ENCODE assay signal across 11 cellular contexts in the genomic region with DNA sequence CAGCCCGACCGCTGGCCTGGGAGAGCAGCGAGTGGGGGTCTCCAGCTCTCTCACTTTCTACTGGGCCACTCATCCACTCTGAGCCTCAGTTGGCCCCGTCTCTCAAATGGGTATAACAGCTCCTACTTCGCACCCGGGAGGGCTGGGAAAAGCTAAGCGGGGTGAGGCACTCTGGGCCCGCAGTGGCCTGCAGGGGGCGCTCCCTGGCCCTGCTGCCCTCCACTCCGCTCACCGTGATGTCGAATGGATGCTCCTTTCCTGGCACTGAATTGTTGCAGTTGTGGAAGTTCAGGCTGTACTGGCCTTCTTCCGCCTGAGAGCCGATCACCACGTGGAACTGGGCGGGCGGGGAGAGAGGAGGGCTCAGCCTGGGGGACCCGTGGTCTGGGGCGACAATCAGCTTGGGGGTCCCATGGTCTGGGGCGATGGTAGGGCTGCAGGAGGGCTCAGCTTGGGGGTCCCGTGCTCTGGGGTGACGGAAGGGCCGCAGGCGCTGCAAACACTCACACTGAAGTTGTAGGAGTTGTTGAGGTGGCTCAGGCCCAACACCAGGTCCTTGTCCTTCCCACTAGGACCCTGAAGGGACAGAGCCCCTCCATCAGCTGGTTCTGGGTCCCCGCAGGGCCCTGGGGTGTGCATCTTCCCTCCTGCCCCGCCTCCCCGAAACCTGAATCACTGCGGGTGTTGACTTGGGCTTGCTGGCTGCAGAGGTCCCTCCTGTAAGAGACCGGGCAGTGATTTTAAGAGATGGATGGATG. TPM values are rescaled to one million over a fixed set of nuclear protein-coding genes. Genes with fewer than 3 reads are reported as not detected.
A peak's percentile ranks its signal among the peaks of the same experiment; 100 is the strongest.
DNase-seq lines count a peak whose midpoint lies in the region; ATAC-seq, FAIRE-seq and TF ChIP-seq lines count a peak whose summit lies in the region.
"Had no signal": no experiment of that assay in that cellular context is flagged by ENCODE, and none has a peak within 500 bp of the region (broad histone marks: within the 10 kb centered on the region; RNA-seq: fewer than 3 reads in every experiment).

No MANE protein-coding gene starts in this region.

- H3K9me3 ChIP-seq in DND-41 (ENCODE audit: insufficient read depth, low read length, severe bottlenecking) = no peaks in the 10 kb centered on the region
- no peaks in the 10 kb centered on the region for H3K9me3 ChIP-seq in neural progenitor cell (ENCODE audit: low read depth)

- H3K27me3 Mint-ChIP-seq in neural progenitor cell (ENCODE audit: insufficient read depth, low read depth) = peaks cover 11% of the 10 kb centered on the region
- H3K27me3 Mint-ChIP-seq: naive B cell had no signal

- no peaks in the 10 kb centered on the region for H3K9me3 Mint-ChIP-seq in neural progenitor cell
- H3K9me3 Mint-ChIP-seq: naive B cell; T-helper 2 cell treated with Interferon-gamma antibody and Interleukin-4, amounts not matched to agents 5 μg/mL and 100 μg/mL, for 36 hours had no signal

- peaks cover 16% of the 10 kb centered on the region for H3F3A ChIP-seq in neural progenitor cell (ENCODE audit: low read depth)

- H3K4me3 Mint-ChIP-seq in neural progenitor cell = no peak overlapping the region
- H3K4me3 Mint-ChIP-seq: T-helper 2 cell treated with Interferon-gamma antibody and Interleukin-4, amounts not matched to agents 5 μg/mL and 100 μg/mL, for 36 hours had no signal

- H3K4me1 ChIP-seq in DND-41 (ENCODE audit: insufficient read depth, low read length) (peaks cover 27% of the 10 kb centered on the region), neural progenitor cell (peaks cover 13% of the 10 kb centered on the region)

- ATAC-seq in DND-41 (ENCODE audit: insufficient read depth, low read depth) (no peak), HG02571 (IDR thresholded peaks at IDR 0.05; ENCODE audit: unreplicated experiment) (no peak)

- H3K27me3 ChIP-seq in DND-41 (ENCODE audit: insufficient read depth, low read length, poor library complexity) = no peaks in the 10 kb centered on the region
- H3K27me3 ChIP-seq in H7 (ENCODE audit: control insufficient read depth, insufficient read depth, low read length) = no peaks in the 10 kb centered on the region
- H3K27me3 ChIP-seq in bronchial epithelial cell (ENCODE audit: control insufficient read depth, insufficient read depth, low read length) = no peaks in the 10 kb centered on the region
- H3K27me3 ChIP-seq in neural progenitor cell = no peaks in the 10 kb centered on the region

- H3K4me2 ChIP-seq in DND-41 (ENCODE audit: insufficient read depth, low read length) (no peak overlapping the region), neural progenitor cell (no peak overlapping the region)

- FAIRE-seq in bronchial epithelial cell (lab: Jason Lieb, UNC) = no peak

- peak; percentile 42 for TF ChIP-seq CTCF in DND-41 (IDR thresholded peaks at IDR 0.05; ENCODE audit: borderline replicate concordance, extremely low read depth, low read length, poor library complexity, severe bottlenecking)
- peak; percentile 25 for TF ChIP-seq CTCF in bronchial epithelial cell (IDR thresholded peaks at IDR 0.05; ENCODE audit: insufficient read depth, low read length, severe bottlenecking)
- TF ChIP-seq CTCF in neural progenitor cell (IDR thresholded peaks at IDR 0.05) = peak; percentile 52

- H2AFZ ChIP-seq in DND-41 (ENCODE audit: low read depth, low read length) = no peak overlapping the region
- no peak overlapping the region for H2AFZ ChIP-seq in neural progenitor cell (replicated peaks)

- H3K9ac ChIP-seq in DND-41 (ENCODE audit: low read depth, low read length) (no peak overlapping the region), neural progenitor cell (no peak overlapping the region)

- no peak overlapping the region for H3K27ac Mint-ChIP-seq in neural progenitor cell
- H3K27ac Mint-ChIP-seq: T-helper 2 cell treated with Interferon-gamma antibody and Interleukin-4, amounts not matched to agents 5 μg/mL and 100 μg/mL, for 36 hours had no signal

- H3K4me3 ChIP-seq in DND-41 (ENCODE audit: low read depth in 1 of 2, low read length in 2 of 2) (no peak overlapping the region), H7 (ENCODE audit: insufficient read depth, low read depth, low read length) (no peak overlapping the region), bronchial epithelial cell (ENCODE audit: low read depth, low read length) (no peak overlapping the region), neural progenitor cell (no peak overlapping the region)

- no peak for DNase-seq in DND-41
- DNase-seq in H7 = peak; percentile 90
- DNase-seq in bronchial epithelial cell (ENCODE audit: low read depth) = no peak
- no peak for DNase-seq in neural progenitor cell (ENCODE audit: low spot score)
- DNase-seq in activated CD4-positive, CD25-positive, alpha-beta regulatory T cell treated with anti-CD3 and anti-CD28 coated beads, Interleukin-2, amount 50 U/mL, for 72 hours = no peak
- DNase-seq in activated naive CD4-positive, alpha-beta T cell (lab: John Stamatoyannopoulos, UW) = no peak
- DNase-seq: naive B cell, NCI-H2107, OCI-M1 had no signal

- H3K27ac ChIP-seq in DND-41 (ENCODE audit: low read length) = no peak overlapping the region
- no peak overlapping the region for H3K27ac ChIP-seq in neural progenitor cell

- H3K4me1 Mint-ChIP-seq in neural progenitor cell = peaks cover 18% of the 10 kb centered on the region

- peaks cover 8% of the 10 kb centered on the region for H3K36me3 Mint-ChIP-seq in neural progenitor cell

- peaks cover 19% of the 10 kb centered on the region for H3K79me2 ChIP-seq in DND-41 (ENCODE audit: insufficient read depth, low read length)
- H3K79me2 ChIP-seq in neural progenitor cell (ENCODE audit: low read depth) = peaks cover 8% of the 10 kb centered on the region

- H3K36me3 ChIP-seq in DND-41 (ENCODE audit: insufficient read depth, low read length) (peaks cover 26% of the 10 kb centered on the region), H7 (replicated peaks; ENCODE audit: control insufficient read depth, insufficient read depth, low read length) (peaks cover 2% of the 10 kb centered on the region), bronchial epithelial cell (ENCODE audit: control insufficient read depth, insufficient read depth, low read length) (peaks cover 20% of the 10 kb centered on the region), neural progenitor cell (no peaks in the 10 kb centered on the region)

- peaks cover 3% of the 10 kb centered on the region; the same call in 1 of the 2 replicates for H4K20me1 ChIP-seq in DND-41 (ENCODE audit: insufficient read depth, low read length)
- H4K20me1 ChIP-seq in neural progenitor cell (ENCODE audit: low read depth) = no peaks in the 10 kb centered on the region

RNA-seq across cellular contexts. Expression of a gene that starts 3.9 kb away (rescaled TPM):
- total RNA-seq in H7 (2014; rRNA removed; shearing (Covaris generic)) = 60.7 and 61.7 TPM in 2 replicates
- total RNA-seq in bronchial epithelial cell (87.7 and 99.0 TPM in 2 replicates), neural progenitor cell (ENCODE audit: low replicate concordance) (38.3 and 55.3 TPM in 2 replicates)

RNA-seq across cellular contexts. Expression of a gene that starts 6.0 kb away (rescaled TPM):
- 84.5 and 92.2 TPM in 2 replicates for total RNA-seq in H7 (2014; rRNA removed; shearing (Covaris generic))
- total RNA-seq in bronchial epithelial cell (67.7 and 79.5 TPM in 2 replicates), neural progenitor cell (ENCODE audit: low replicate concordance) (53.0 and 57.2 TPM in 2 replicates)

RNA-seq across cellular contexts. Expression of a gene that starts 13.1 kb away (rescaled TPM):
- 13.4 and 20.2 TPM in 2 replicates for total RNA-seq in H7 (2014; rRNA removed; shearing (Covaris generic))
- 1.3 and 4.1 TPM in 2 replicates for total RNA-seq in bronchial epithelial cell
- total RNA-seq in neural progenitor cell (ENCODE audit: low replicate concordance) = 0.25 and 1.5 TPM in 2 replicates

RNA-seq across cellular contexts. Expression of a gene that starts 33.7 kb away (rescaled TPM):
- total RNA-seq in H7 (2014; rRNA removed; shearing (Covaris generic)) = 11.7 and 12.8 TPM in 2 replicates
- total RNA-seq in bronchial epithelial cell (69.6 and 88.5 TPM in 2 replicates), neural progenitor cell (ENCODE audit: low replicate concordance) (0.65 and 1.5 TPM in 2 replicates)

RNA-seq across cellular contexts. Expression of a gene that starts 39.0 kb away (rescaled TPM):
- 9.5 and 13.3 TPM in 2 replicates for total RNA-seq in H7 (2014; rRNA removed; shearing (Covaris generic))
- total RNA-seq in bronchial epithelial cell (0.51 and 0.53 TPM in 2 replicates), neural progenitor cell (ENCODE audit: low replicate concordance) (0.15 TPM in 1 of 2 replicates, not detected in the other)
